ENCODE assay signal across 7 cellular contexts in the genomic region with DNA sequence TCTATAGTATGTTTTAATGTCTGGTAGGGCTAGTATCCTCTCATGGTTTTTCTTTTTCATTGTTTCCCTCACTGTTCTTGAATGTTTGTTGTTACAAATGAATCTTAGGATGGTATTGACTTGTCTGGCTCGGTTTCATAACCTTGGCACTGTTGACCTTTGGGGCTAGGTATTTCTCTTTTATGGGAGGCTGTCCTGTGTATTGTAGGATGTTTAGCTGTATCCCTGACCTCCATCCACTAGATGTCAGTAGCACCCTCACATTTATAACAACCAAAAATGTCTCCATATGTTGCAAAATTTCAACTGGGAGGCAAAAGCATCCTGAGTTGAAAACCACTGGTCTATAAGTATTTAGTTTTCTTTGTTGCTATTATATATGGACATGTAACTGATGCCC. TPM values are rescaled to one million over a fixed set of nuclear protein-coding genes. Genes with fewer than 3 reads are reported as not detected.
A peak's percentile ranks its signal among the peaks of the same experiment; 100 is the strongest.
DNase-seq lines count a peak whose midpoint lies in the region; ATAC-seq and TF ChIP-seq lines count a peak whose summit lies in the region.

No MANE protein-coding gene starts in this region.

- no peak overlapping the region for H3K27ac Mint-ChIP-seq in effector memory CD8-positive, alpha-beta T cell
- H3K27ac Mint-ChIP-seq in activated CD4-positive, alpha-beta T cell treated with anti-CD3 and anti-CD28 coated beads, Interleukin-2, amount 10 ng/mL, durations not matched to agents 7 days and 5 days, result no peak overlapping the region

- no peaks in the 10 kb centered on the region for H3K4me1 ChIP-seq in psoas muscle

- H3K4me3 ChIP-seq in psoas muscle, result no peak overlapping the region

- no peaks in the 10 kb centered on the region for H3K27me3 ChIP-seq in psoas muscle (ENCODE audit: insufficient read depth in 3 of 3, low read length in 2 of 3)

- H3K4me1 Mint-ChIP-seq in effector memory CD8-positive, alpha-beta T cell (ENCODE audit: low read depth in 2 of 2), result peaks cover 0 to 3% of the 10 kb centered on the region in 2 donors
- H3K4me1 Mint-ChIP-seq in activated CD4-positive, alpha-beta T cell treated with anti-CD3 and anti-CD28 coated beads, Interleukin-2, amount 10 ng/mL, durations not matched to agents 7 days and 5 days, result peaks cover 20% of the 10 kb centered on the region

- no peaks in the 10 kb centered on the region for H3K9me3 Mint-ChIP-seq in effector memory CD8-positive, alpha-beta T cell
- H3K9me3 Mint-ChIP-seq in activated CD4-positive, alpha-beta T cell treated with anti-CD3 and anti-CD28 coated beads, Interleukin-2, amount 10 ng/mL, durations not matched to agents 7 days and 5 days, result no peaks in the 10 kb centered on the region

- WGBS in psoas muscle, 3 donors, result 50 to 97% (median 91%) methylated on average over 1 of the region's 1 CpG

- DNase-seq in MV-4-11 (lab: John Stamatoyannopoulos, UW) (peak; percentile 39), psoas muscle (no peak), cerebellar cortex (ENCODE audit: low spot score) (no peak), ureter (ENCODE audit: low spot score) (no peak)
- DNase-seq in effector memory CD8-positive, alpha-beta T cell, result no peak
- DNase-seq in activated CD4-positive, alpha-beta T cell treated with anti-CD3 and anti-CD28 coated beads, Interleukin-2, amount 10 ng/mL, durations not matched to agents 7 days and 5 days, result no peak

- CTCF ChIA-PET in activated CD4-positive, alpha-beta T cell treated with anti-CD3 and anti-CD28 coated beads, Interleukin-2, amount 10 ng/mL, durations not matched to agents 7 days and 5 days (lab: Charles Lee), result interaction anchor here (0.5 to 1.2 kb wide), 2 partner anchors 8 to 132 kb away, joined by 3 to 4 read pairs; no protein-coding TSS in a partner anchor

- no peaks in the 10 kb centered on the region for H3K36me3 ChIP-seq in psoas muscle (ENCODE audit: insufficient read depth in 1 of 2, low read depth in 1 of 2)

- no peak overlapping the region for H3K27ac ChIP-seq in psoas muscle

- POLR2A ChIA-PET in activated CD4-positive, alpha-beta T cell treated with anti-CD3 and anti-CD28 coated beads, Interleukin-2, amount 10 ng/mL, durations not matched to agents 7 days and 5 days (lab: Charles Lee), result no interaction called here

- intact Hi-C loops in psoas muscle (cut with DNase I), result loop anchor here in 1 of 2 donors (5.0 kb wide), 1 partner anchor 124 kb away; no protein-coding TSS in a partner anchor

- H3K9me3 ChIP-seq in psoas muscle, result no peaks in the 10 kb centered on the region

- ATAC-seq in GM18498 (IDR thresholded peaks at IDR 0.05; ENCODE audit: unreplicated experiment) (peak; percentile 51), psoas muscle (no peak)
- ATAC-seq in effector memory CD8-positive, alpha-beta T cell (replicated peaks), result peak; percentile 45

- no peak overlapping the region for H3K4me3 Mint-ChIP-seq in effector memory CD8-positive, alpha-beta T cell
- no peak overlapping the region for H3K4me3 Mint-ChIP-seq in activated CD4-positive, alpha-beta T cell treated with anti-CD3 and anti-CD28 coated beads, Interleukin-2, amount 10 ng/mL, durations not matched to agents 7 days and 5 days

- H3K27me3 Mint-ChIP-seq in effector memory CD8-positive, alpha-beta T cell, result no peaks in the 10 kb centered on the region
- H3K27me3 Mint-ChIP-seq in activated CD4-positive, alpha-beta T cell treated with anti-CD3 and anti-CD28 coated beads, Interleukin-2, amount 10 ng/mL, durations not matched to agents 7 days and 5 days, result no peaks in the 10 kb centered on the region

- H3K36me3 Mint-ChIP-seq in effector memory CD8-positive, alpha-beta T cell (ENCODE audit: insufficient read depth), result no peaks in the 10 kb centered on the region
- H3K36me3 Mint-ChIP-seq in activated CD4-positive, alpha-beta T cell treated with anti-CD3 and anti-CD28 coated beads, Interleukin-2, amount 10 ng/mL, durations not matched to agents 7 days and 5 days (ENCODE audit: low read depth), result peaks cover 42% of the 10 kb centered on the region

- TF ChIP-seq CTCF in psoas muscle (IDR thresholded peaks at IDR 0.05), result peak; percentile 9

RNA-seq across cellular contexts. Expression of a gene that starts 7.0 kb away (rescaled TPM):
- 10 to 100 TPM in 2 of 4 donors, 1 to 10 TPM in 2; 4.2 to 17.0 (median 7.7) TPM for total RNA-seq in psoas muscle
- 10 to 100 TPM in 2 of 3 donors, 1 to 10 TPM in 1; 5.1 to 15.3 (median 12.4) TPM for polyA plus RNA-seq in psoas muscle
- under 1 TPM; 0.19 to 0.22 TPM for total RNA-seq in activated CD4-positive, alpha-beta T cell treated with anti-CD3 and anti-CD28 coated beads, Interleukin-2, amount 10 ng/mL, durations not matched to agents 7 days and 5 days
- 56.6 TPM for total RNA-seq in ureter

RNA-seq across cellular contexts. Expression of a gene that starts 52.8 kb away (rescaled TPM):
- total RNA-seq in psoas muscle (under 1 TPM; 0.22 to 0.60 (median 0.48) TPM), ureter (1.7 TPM)
- 1 to 10 TPM in 2 of 3 donors, under 1 TPM in 1; 0.28 to 2.6 (median 1.1) TPM for polyA plus RNA-seq in psoas muscle
- 10 to 100 TPM; 47.7 to 55.2 TPM for total RNA-seq in activated CD4-positive, alpha-beta T cell treated with anti-CD3 and anti-CD28 coated beads, Interleukin-2, amount 10 ng/mL, durations not matched to agents 7 days and 5 days

Comparison
In these comparisons a context has a peak if more than half of its experiments do, and no peak if none do; other contexts are left out.
1. ATAC-seq: peak in GM18498 (single experiment) and effector memory CD8-positive, alpha-beta T cell (single experiment); none in psoas muscle (0 of 4).
2. RNA of a gene that starts 7.0 kb away (total RNA-seq): 56.6 TPM in ureter (single experiment) and 4.2 to 17.0 TPM in psoas muscle; 0.19 to 0.22 TPM in activated CD4-positive, alpha-beta T cell treated with anti-CD3 and anti-CD28 coated beads, Interleukin-2, amount 10 ng/mL, durations not matched to agents 7 days and 5 days; every median in the first group is over 4 times any median in the second.
3. RNA of a gene that starts 52.8 kb away (total RNA-seq): 47.7 to 55.2 TPM in activated CD4-positive, alpha-beta T cell treated with anti-CD3 and anti-CD28 coated beads, Interleukin-2, amount 10 ng/mL, durations not matched to agents 7 days and 5 days; 1.7 TPM in ureter (single experiment) and 0.22 to 0.60 TPM in psoas muscle; every median in the first group is over 10 times any median in the second.